ENCODE assay signal across 8 cellular contexts in genomic region chr19:42529248-42529764, GRCh38. TPM values are rescaled to one million over a fixed set of nuclear protein-coding genes. Genes with fewer than 3 reads are reported as not detected.
DNase-seq lines count a peak whose midpoint lies in the region; ATAC-seq and TF ChIP-seq lines count a peak whose summit lies in the region.

No MANE protein-coding gene starts in this region.

- peaks cover 25 to 45% (median 34%) of the 10 kb centered on the region in 4 donors for H3K4me1 Mint-ChIP-seq in naive thymus-derived CD8-positive, alpha-beta T cell
- H3K4me1 Mint-ChIP-seq in stimulated activated memory B cell treated with anti-CD40 and anti-IgM and Interleukin-4, amounts not matched to agents 10 μg/mL and 1 μg/mL and 100 μg/mL, for 72 hours = peaks cover 33% of the 10 kb centered on the region

- peak; percentile 80 to 93 (median 88) for TF ChIP-seq CTCF in esophagus squamous epithelium (IDR thresholded peaks at IDR 0.05)

- ATAC-seq in GM19463 (IDR thresholded peaks at IDR 0.05; ENCODE audit: unreplicated experiment) (peak; percentile 47), HG03565 (IDR thresholded peaks at IDR 0.05; ENCODE audit: unreplicated experiment) (no peak)
- ATAC-seq in naive thymus-derived CD8-positive, alpha-beta T cell = peak; percentile 81 to 90
- peak; percentile 88 for ATAC-seq in stimulated activated memory B cell treated with anti-CD40 and anti-IgM and Interleukin-4, amounts not matched to agents 10 μg/mL and 1 μg/mL and 100 μg/mL, for 72 hours

- no peaks in the 10 kb centered on the region for H3K36me3 ChIP-seq in esophagus squamous epithelium

- peaks cover 11 to 44% (median 11%) of the 10 kb centered on the region in 3 donors for H3K4me1 ChIP-seq in esophagus squamous epithelium

- intact Hi-C loops in esophagus squamous epithelium (cut with DNase I) = loop anchor here (2.0 kb wide), 1 partner anchor 79 kb away; no protein-coding TSS in a partner anchor

- DNase-seq in AML-193 (lab: John Stamatoyannopoulos, UW) = peak; percentile 22 to 23
- peak; percentile 35 for DNase-seq in NCI-H226
- peak; percentile 52 for DNase-seq in activated T-cell treated with anti-CD3 and anti-CD28 coated beads for 24 hours (ENCODE audit: low read depth)
- DNase-seq in esophagus squamous epithelium (lab: John Stamatoyannopoulos, UW) = no peak
- DNase-seq in naive thymus-derived CD8-positive, alpha-beta T cell = peak; percentile 49 to 80 (median 62)

- no peak for TF ChIP-seq POLR2A in esophagus squamous epithelium (IDR thresholded peaks at IDR 0.05)

- H3K27ac ChIP-seq in esophagus squamous epithelium = peak overlapping the region; percentile 77 to 86 (median 84)

- WGBS in esophagus squamous epithelium, 2 donors = 86% methylated on average over 1 of the region's 3 CpGs; no CpG with 5 or more reads in 1 of the 2 donors

- no peaks in the 10 kb centered on the region for H3K27me3 ChIP-seq in esophagus squamous epithelium

- peak overlapping the region; percentile 73 to 91 (median 87) for H3K4me3 Mint-ChIP-seq in naive thymus-derived CD8-positive, alpha-beta T cell
- H3K4me3 Mint-ChIP-seq in stimulated activated memory B cell treated with anti-CD40 and anti-IgM and Interleukin-4, amounts not matched to agents 10 μg/mL and 1 μg/mL and 100 μg/mL, for 72 hours = peak overlapping the region; percentile 75

- H3K4me3 ChIP-seq in esophagus squamous epithelium = peak overlapping the region in 2 of 4 donors; percentile 41 to 55

- no peaks in the 10 kb centered on the region for H3K9me3 Mint-ChIP-seq in naive thymus-derived CD8-positive, alpha-beta T cell
- no peaks in the 10 kb centered on the region for H3K9me3 Mint-ChIP-seq in stimulated activated memory B cell treated with anti-CD40 and anti-IgM and Interleukin-4, amounts not matched to agents 10 μg/mL and 1 μg/mL and 100 μg/mL, for 72 hours

- peaks cover 0 to 3% (median 0%) of the 10 kb centered on the region in 3 donors for H3K36me3 Mint-ChIP-seq in naive thymus-derived CD8-positive, alpha-beta T cell
- H3K36me3 Mint-ChIP-seq in stimulated activated memory B cell treated with anti-CD40 and anti-IgM and Interleukin-4, amounts not matched to agents 10 μg/mL and 1 μg/mL and 100 μg/mL, for 72 hours = no peaks in the 10 kb centered on the region

- peak overlapping the region; percentile 77 to 97 (median 89) for H3K27ac Mint-ChIP-seq in naive thymus-derived CD8-positive, alpha-beta T cell
- peak overlapping the region; percentile 80 for H3K27ac Mint-ChIP-seq in stimulated activated memory B cell treated with anti-CD40 and anti-IgM and Interleukin-4, amounts not matched to agents 10 μg/mL and 1 μg/mL and 100 μg/mL, for 72 hours

- POLR2A ChIA-PET in naive thymus-derived CD8-positive, alpha-beta T cell (lab: Charles Lee) = interaction anchor here (0.6 to 2.8 kb wide), 4 partner anchors 78 to 453 kb away, joined by 3 to 13 read pairs (median 6); partner anchors contain the start of gene ZNF574

- no peaks in the 10 kb centered on the region for H3K27me3 Mint-ChIP-seq in naive thymus-derived CD8-positive, alpha-beta T cell
- no peaks in the 10 kb centered on the region for H3K27me3 Mint-ChIP-seq in stimulated activated memory B cell treated with anti-CD40 and anti-IgM and Interleukin-4, amounts not matched to agents 10 μg/mL and 1 μg/mL and 100 μg/mL, for 72 hours

- no peaks in the 10 kb centered on the region for H3K9me3 ChIP-seq in esophagus squamous epithelium

RNA-seq across cellular contexts. Expression of gene CEACAM1, which starts 1.0 kb away (rescaled TPM):
- total RNA-seq in esophagus squamous epithelium = 100 to 1,000 TPM in 1 of 4 donors, 10 to 100 TPM in 3; 34.7 to 135 (median 67.3) TPM
- total RNA-seq in naive thymus-derived CD8-positive, alpha-beta T cell = 1 to 10 TPM; 1.3 to 1.6 TPM
- 1 to 10 TPM; 1.3 to 2.2 (median 1.4) TPM for polyA plus RNA-seq in naive thymus-derived CD8-positive, alpha-beta T cell

Comparison
In these comparisons a context has a peak if more than half of its experiments do, and no peak if none do; other contexts are left out.
1. RNA of gene CEACAM1, which starts 1.0 kb away (total RNA-seq): 34.7 to 135 TPM in esophagus squamous epithelium; 1.3 to 1.6 TPM in naive thymus-derived CD8-positive, alpha-beta T cell; every median in the first group is over 10 times any median in the second.